9 cellular contexts compared by ENCODE assay signal in the genomic region with DNA sequence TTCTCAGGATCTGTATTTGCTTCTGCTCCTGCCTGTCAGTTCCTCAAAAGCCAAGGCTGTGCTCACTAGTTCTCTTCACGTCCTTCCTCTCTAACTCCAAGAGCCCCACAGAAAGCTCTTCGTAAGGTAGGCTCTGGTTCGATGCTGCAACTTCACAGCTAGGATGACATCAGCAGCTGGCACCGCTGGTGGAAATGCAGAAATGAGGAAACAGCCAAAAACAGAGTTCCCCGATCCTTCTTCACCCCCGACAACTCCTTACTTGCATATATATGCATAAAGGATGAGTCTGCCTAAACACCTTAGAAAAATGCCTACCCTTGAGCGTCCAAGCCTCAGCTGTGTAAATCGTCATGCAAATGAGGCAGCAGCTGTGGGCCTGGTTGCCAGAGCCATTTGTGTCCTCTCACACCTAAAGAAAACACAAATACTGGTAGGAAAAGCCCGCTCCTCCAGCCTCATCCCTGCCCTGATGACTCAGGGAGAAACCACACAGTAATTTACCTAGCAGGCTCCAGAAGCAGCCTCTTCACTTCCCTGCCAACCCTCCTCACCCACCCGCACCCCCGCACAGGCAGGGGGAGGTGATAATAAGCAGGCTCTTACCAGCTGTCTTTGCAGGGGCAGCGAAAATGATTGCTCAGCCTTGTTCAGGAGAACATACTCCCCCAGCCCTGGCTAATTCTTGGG. TPM values are rescaled to one million over a fixed set of nuclear protein-coding genes. Genes with fewer than 3 reads are reported as not detected.
A peak's percentile ranks its signal among the peaks of the same experiment; 100 is the strongest.
DNase-seq lines count a peak whose midpoint lies in the region; ATAC-seq and TF ChIP-seq lines count a peak whose summit lies in the region.
"Had no signal": no experiment of that assay in that cellular context is flagged by ENCODE, and none has a peak within 500 bp of the region (broad histone marks: within the 10 kb centered on the region; RNA-seq: fewer than 3 reads in every experiment).

No MANE protein-coding gene starts in this region.

- H3K36me3 Mint-ChIP-seq in activated T-helper 17 cell treated with anti-CD3 and anti-CD28 coated beads, Interleukin-2, amount 50 U/mL, for 72 hours (ENCODE audit: low read depth), result no peaks in the 10 kb centered on the region
- no peaks in the 10 kb centered on the region for H3K36me3 Mint-ChIP-seq in type B pancreatic cell

- peaks cover 7% of the 10 kb centered on the region for H3K4me1 Mint-ChIP-seq in activated T-helper 17 cell treated with anti-CD3 and anti-CD28 coated beads, Interleukin-2, amount 50 U/mL, for 72 hours
- H3K4me1 Mint-ChIP-seq in type B pancreatic cell (ENCODE audit: unreplicated experiment), result peaks cover 22% of the 10 kb centered on the region

- TF ChIP-seq CTCF in DND-41 (IDR thresholded peaks at IDR 0.05; ENCODE audit: borderline replicate concordance, extremely low read depth, low read length, poor library complexity, severe bottlenecking), result no peak
- no peak for TF ChIP-seq CTCF in type B pancreatic cell (conservative IDR thresholded peaks at IDR 0.05)

- no peaks in the 10 kb centered on the region for H3K36me3 ChIP-seq in DND-41 (ENCODE audit: insufficient read depth, low read length)

- H3K27ac Mint-ChIP-seq in activated T-helper 17 cell treated with anti-CD3 and anti-CD28 coated beads, Interleukin-2, amount 50 U/mL, for 72 hours, result no peak overlapping the region
- peak overlapping the region; percentile 61 for H3K27ac Mint-ChIP-seq in type B pancreatic cell

- no peak overlapping the region for H2AFZ ChIP-seq in DND-41 (ENCODE audit: low read depth, low read length)

- H3K9ac ChIP-seq in DND-41 (ENCODE audit: low read depth, low read length), result no peak overlapping the region

- no peaks in the 10 kb centered on the region for H3K9me3 ChIP-seq in DND-41 (ENCODE audit: insufficient read depth, low read length, severe bottlenecking)
- H3K9me3 ChIP-seq: body of pancreas had no signal

- no peaks in the 10 kb centered on the region for H3K9me3 Mint-ChIP-seq in activated T-helper 17 cell treated with anti-CD3 and anti-CD28 coated beads, Interleukin-2, amount 50 U/mL, for 72 hours
- no peaks in the 10 kb centered on the region for H3K9me3 Mint-ChIP-seq in type B pancreatic cell

- H4K20me1 ChIP-seq in DND-41 (ENCODE audit: insufficient read depth, low read length), result no peaks in the 10 kb centered on the region

- H3K27me3 Mint-ChIP-seq in activated T-helper 17 cell treated with anti-CD3 and anti-CD28 coated beads, Interleukin-2, amount 50 U/mL, for 72 hours, result peaks cover 10% of the 10 kb centered on the region
- H3K27me3 Mint-ChIP-seq in type B pancreatic cell, result peaks cover 32% of the 10 kb centered on the region

- H3K79me2 ChIP-seq in DND-41 (ENCODE audit: insufficient read depth, low read length), result no peaks in the 10 kb centered on the region

- H3K4me3 Mint-ChIP-seq in activated T-helper 17 cell treated with anti-CD3 and anti-CD28 coated beads, Interleukin-2, amount 50 U/mL, for 72 hours, result no peak overlapping the region
- no peak overlapping the region for H3K4me3 Mint-ChIP-seq in type B pancreatic cell

- H3K27me3 ChIP-seq in DND-41 (ENCODE audit: insufficient read depth, low read length, poor library complexity), result no peaks in the 10 kb centered on the region
- H3K27me3 ChIP-seq: body of pancreas had no signal

- no peaks in the 10 kb centered on the region for H3K4me1 ChIP-seq in DND-41 (ENCODE audit: insufficient read depth, low read length)
- H3K4me1 ChIP-seq: body of pancreas had no signal

- DNase-seq in DND-41, result peak; percentile 22
- DNase-seq in NCI-H2227 (lab: John Stamatoyannopoulos, UW; ENCODE audit: unreplicated experiment), result peak; percentile 89
- DNase-seq in iPS-NIHi7 (ENCODE audit: extremely low spot score), result peak; percentile 56
- DNase-seq in type B pancreatic cell (ENCODE audit: extremely low spot score, unreplicated experiment), result peak; percentile 16
- no peak for DNase-seq in stimulated activated naive CD4-positive, alpha-beta T cell (lab: John Stamatoyannopoulos, UW)

- ATAC-seq in DND-41 (ENCODE audit: insufficient read depth, low read depth) (peak; percentile 61; the same call in 2 of the 3 replicates), HG02798 (IDR thresholded peaks at IDR 0.05; ENCODE audit: poor library complexity, unreplicated experiment) (peak; percentile 52), HG03025 (IDR thresholded peaks at IDR 0.05; ENCODE audit: low FRiP score, unreplicated experiment) (no peak)
- ATAC-seq in activated T-helper 17 cell treated with anti-CD3 and anti-CD28 coated beads, Interleukin-2, amount 50 U/mL, for 72 hours (replicated peaks), result peak; percentile 28
- ATAC-seq: body of pancreas had no signal

- no peak overlapping the region for H3K27ac ChIP-seq in DND-41 (ENCODE audit: low read length)
- H3K27ac ChIP-seq: body of pancreas had no signal

- H3K4me3 ChIP-seq in DND-41 (ENCODE audit: low read depth in 1 of 2, low read length in 2 of 2), result no peak overlapping the region
- H3K4me3 ChIP-seq: body of pancreas had no signal

- no peak overlapping the region for H3K4me2 ChIP-seq in DND-41 (ENCODE audit: insufficient read depth, low read length)

RNA-seq across cellular contexts. Expression of gene BATF3, which starts 28.2 kb away (rescaled TPM):
- 100 to 1,000 TPM in 1 of 2 donors, 10 to 100 TPM in 1; 97.3 to 129 TPM for total RNA-seq in activated T-helper 17 cell treated with anti-CD3 and anti-CD28 coated beads, Interleukin-2, amount 50 U/mL, for 72 hours
- 0.55 and 0.72 TPM in 2 replicates for total RNA-seq in type B pancreatic cell (ENCODE audit: low replicate concordance)

Comparison
In these comparisons a context has a peak if more than half of its experiments do, and no peak if none do; other contexts are left out.
1. DNase-seq: peak in DND-41 (single experiment), NCI-H2227 (single experiment), iPS-NIHi7 (single experiment) and type B pancreatic cell (single experiment); none in stimulated activated naive CD4-positive, alpha-beta T cell (0 of 6).
2. RNA of gene BATF3, which starts 28.2 kb away (total RNA-seq): 97.3 to 129 TPM in activated T-helper 17 cell treated with anti-CD3 and anti-CD28 coated beads, Interleukin-2, amount 50 U/mL, for 72 hours; 0.55 to 0.72 TPM in type B pancreatic cell; every median in the first group is over 10 times any median in the second.